ENCODE assay signal across 14 cellular contexts in genomic region chr22:50733521-50734342, GRCh38. TPM values are rescaled to one million over a fixed set of nuclear protein-coding genes. Genes with fewer than 3 reads are reported as not detected.
DNase-seq lines count a peak whose midpoint lies in the region; ATAC-seq and TF ChIP-seq lines count a peak whose summit lies in the region.
"Had no signal": no experiment of that assay in that cellular context is flagged by ENCODE, and none has a peak within 500 bp of the region (broad histone marks: within the 10 kb centered on the region; RNA-seq: fewer than 3 reads in every experiment).

No MANE protein-coding gene starts in this region.

- WGBS in heart left ventricle, 4 donors = 31 to 43% (median 39%) methylated on average over 22 of the region's 22 CpGs
- 39% methylated on average over 19 of the region's 22 CpGs for WGBS in esophagus muscularis mucosa
- WGBS in mesendoderm (ENCODE audit: extremely low coverage, insufficient coverage, low lambda C conversion rate) = no CpG with 5 or more reads among the region's 22 CpGs

- H3K18ac ChIP-seq in mesendoderm (ENCODE audit: low read length) = no peak overlapping the region

- H2BK120ac ChIP-seq in mesendoderm (ENCODE audit: low read depth, low read length) = no peak overlapping the region

- H2BK5ac ChIP-seq in mesendoderm (ENCODE audit: low read length) = no peak overlapping the region

- DNase-seq in GM04503 (ENCODE audit: low read depth) = peak; percentile 10
- peak in 3 of 5 donors; percentile 6 to 27 (median 16) for DNase-seq in heart left ventricle
- peak; percentile 81 for DNase-seq in pons (ENCODE audit: low spot score)
- no peak for DNase-seq in esophagus muscularis mucosa (ENCODE audit: extremely low spot score)
- DNase-seq in mesendoderm = no peak
- no peak for DNase-seq in H4 (ENCODE audit: low spot score)
- DNase-seq: activated CD4-positive, alpha-beta T cell treated with anti-CD3 and anti-CD28 coated beads for 4 hours; brain microvascular endothelial cell; DND-41; NCI-H524; stimulated activated CD4-positive, alpha-beta T cell treated with anti-CD3 and anti-CD28 coated beads, Interleukin-12 subunit alpha, Interleukin-12 subunit beta, amount 100 ng/mL, for 4 hours; thyroid gland had no signal

- no peak overlapping the region for H3K23ac ChIP-seq in mesendoderm (ENCODE audit: low read length)

- H2BK15ac ChIP-seq in mesendoderm (replicated peaks; ENCODE audit: low read depth) = no peak overlapping the region

- no peak for TF ChIP-seq EP300 in esophagus muscularis mucosa (IDR thresholded peaks at IDR 0.05)

- H3K4me1 ChIP-seq in heart left ventricle (peaks cover 0 to 33% (median 15%) of the 10 kb centered on the region in 12 donors), esophagus muscularis mucosa (peaks cover 13 to 28% (median 19%) of the 10 kb centered on the region in 4 donors), mesendoderm (ENCODE audit: control insufficient read depth, low read depth, low read length) (no peaks in the 10 kb centered on the region)

- H3K4ac ChIP-seq in mesendoderm (ENCODE audit: low read depth, low read length) = no peak overlapping the region

- no peaks in the 10 kb centered on the region for H3K79me2 ChIP-seq in mesendoderm (ENCODE audit: control insufficient read depth, insufficient read depth, low read length)

- no peak overlapping the region for H3K56ac ChIP-seq in mesendoderm (ENCODE audit: low read length)

- H3K9ac ChIP-seq in mesendoderm (ENCODE audit: low read length) = no peak overlapping the region

- H4K8ac ChIP-seq in mesendoderm (ENCODE audit: low read depth, low read length) = no peak overlapping the region

- H4K5ac ChIP-seq in mesendoderm (ENCODE audit: low read length) = no peak overlapping the region

- no peak overlapping the region for H2AK5ac ChIP-seq in mesendoderm (ENCODE audit: low read length)

- no peaks in the 10 kb centered on the region for H3K79me1 ChIP-seq in mesendoderm (ENCODE audit: low read length)

- H3K27ac ChIP-seq in heart left ventricle (no peak overlapping the region), esophagus muscularis mucosa (replicated peaks in 1 of 4) (no peak overlapping the region), mesendoderm (ENCODE audit: low read depth, low read length) (no peak overlapping the region)
- H3K27ac ChIP-seq: brain microvascular endothelial cell, thyroid gland had no signal

- H3K4me3 ChIP-seq in WI38 (ENCODE audit: low read depth, low read length) = peak overlapping the region; percentile 17; the same call in 1 of the 2 replicates
- no peak overlapping the region for H3K4me3 ChIP-seq in heart left ventricle
- no peak overlapping the region for H3K4me3 ChIP-seq in esophagus muscularis mucosa
- H3K4me3 ChIP-seq in mesendoderm (ENCODE audit: low read length) = no peak overlapping the region
- H3K4me3 ChIP-seq: thyroid gland had no signal

- ATAC-seq in heart left ventricle (peak in 1 of 4 donors; percentile 3), HG03045 (IDR thresholded peaks at IDR 0.05; ENCODE audit: unreplicated experiment) (no peak)

- TF ChIP-seq CTCF in WI38 (IDR thresholded peaks at IDR 0.05; ENCODE audit: low read depth, low read length) = no peak
- no peak for TF ChIP-seq CTCF in heart left ventricle (IDR thresholded peaks at IDR 0.05)
- TF ChIP-seq CTCF in esophagus muscularis mucosa (IDR thresholded peaks at IDR 0.05) = no peak

- peaks cover 0 to 6% (median 0%) of the 10 kb centered on the region in 9 donors for H3K36me3 ChIP-seq in heart left ventricle
- peaks cover 0 to 24% (median 6%) of the 10 kb centered on the region in 4 donors for H3K36me3 ChIP-seq in esophagus muscularis mucosa
- H3K36me3 ChIP-seq in mesendoderm (ENCODE audit: control insufficient read depth, insufficient read depth, low read length) = no peaks in the 10 kb centered on the region
- H3K36me3 ChIP-seq: brain microvascular endothelial cell, thyroid gland had no signal

- H3K27me3 ChIP-seq in heart left ventricle = peaks cover 0 to 47% (median 16%) of the 10 kb centered on the region in 9 donors
- peaks cover 0 to 63% (median 4%) of the 10 kb centered on the region in 4 donors for H3K27me3 ChIP-seq in esophagus muscularis mucosa
- H3K27me3 ChIP-seq in mesendoderm (ENCODE audit: insufficient read depth, low read length, poor library complexity) = peaks cover 6% of the 10 kb centered on the region
- H3K27me3 ChIP-seq: thyroid gland had no signal

- H3K4me2 ChIP-seq in mesendoderm (ENCODE audit: low read length) = no peak overlapping the region

- intact Hi-C loops in heart left ventricle (cut with DNase I) (no loop called here), esophagus muscularis mucosa (cut with DNase I) (no loop called here)

- no peak for TF ChIP-seq POLR2A in heart left ventricle (IDR thresholded peaks at IDR 0.05)
- TF ChIP-seq POLR2A in esophagus muscularis mucosa (IDR thresholded peaks at IDR 0.05; ENCODE audit: low read depth) = no peak

- H3K9me3 ChIP-seq in heart left ventricle (no peaks in the 10 kb centered on the region), esophagus muscularis mucosa (no peaks in the 10 kb centered on the region)
- H3K9me3 ChIP-seq: thyroid gland had no signal

RNA-seq across cellular contexts. Expression of gene ACR, which starts 4.3 kb away (rescaled TPM):
- total RNA-seq in heart left ventricle = 1 to 10 TPM in 2 of 9 donors, under 1 TPM in 5, not detected in 2; 0.35 to 1.2 (median 0.50) TPM
- under 1 TPM; 0.12 to 0.53 TPM for polyA plus RNA-seq in heart left ventricle
- total RNA-seq in esophagus muscularis mucosa = under 1 TPM in 2 of 4 donors, not detected in 2; 0.42 to 0.46 TPM
- polyA plus RNA-seq in mesendoderm (2013, experiment 1 of 2) = not detected
- polyA plus RNA-seq in mesendoderm (2013, experiment 2 of 2) = not detected
- not detected in 2 replicates for total RNA-seq in H4 (2014; rRNA removed; shearing (Covaris generic))

RNA-seq across cellular contexts. Expression of gene RABL2B, which starts 49.7 kb away (rescaled TPM):
- 10 to 100 TPM in 1 of 9 donors, 1 to 10 TPM in 8; 3.8 to 12.7 (median 6.4) TPM for total RNA-seq in heart left ventricle
- polyA plus RNA-seq in heart left ventricle = 1 to 10 TPM; 6.7 to 9.1 TPM
- total RNA-seq in esophagus muscularis mucosa = 10 to 100 TPM in 3 of 4 donors, 1 to 10 TPM in 1; 9.9 to 18.3 (median 12.4) TPM
- polyA plus RNA-seq in mesendoderm (2013, experiment 1 of 2) = 15.7 TPM
- 16.1 TPM for polyA plus RNA-seq in mesendoderm (2013, experiment 2 of 2)
- 6.7 and 10.1 TPM in 2 replicates for total RNA-seq in H4 (2014; rRNA removed; shearing (Covaris generic))

Comparison
In these comparisons a context has a peak if more than half of its experiments do, and no peak if none do; other contexts are left out.
1. DNase-seq: peak in GM04503 (single experiment), heart left ventricle (3 of 5) and pons (single experiment); none in esophagus muscularis mucosa (single experiment), mesendoderm (single experiment) and H4 (single experiment).